ENCODE assay signal across 27 cellular contexts in genomic region chr3:189809583-189809982, GRCh38.
"Had no signal": no experiment of that assay in that cellular context is flagged by ENCODE, and none has a peak within 500 bp of the region (broad histone marks: within the 10 kb centered on the region; RNA-seq: fewer than 3 reads in every experiment).

No MANE protein-coding gene starts in this region.

- H3K9me3 ChIP-seq: left ventricle myocardium inferior, mucosa of descending colon, thoracic aorta had no signal

- ATAC-seq: activated CD8-positive, alpha-beta T cell treated with anti-CD3 and anti-CD28 coated beads for 36 hours; activated T-cell treated with anti-CD3 and anti-CD28 coated beads, Interleukin-2, amount 50 U/mL, for 4 hours; activated T-helper 17 cell treated with anti-CD3 and anti-CD28 coated beads, Interleukin-2, amount 50 U/mL, for 72 hours; effector memory CD8-positive, alpha-beta T cell; foreskin keratinocyte; mucosa of descending colon; natural killer cell treated with Interleukin-12 subunit alpha and Interleukin-12 subunit beta and Interleukin-15 and Interleukin-18, amount 100 ng/mL, for 72 hours; sciatic nerve; WTC11 had no signal

- DNase-seq: activated CD4-positive, alpha-beta T cell treated with anti-CD3 and anti-CD28 coated beads for 1 hour; activated CD4-positive, alpha-beta T cell treated with anti-CD3 and anti-CD28 coated beads, Interleukin-2, amount 50 U/mL, for 1 hour; activated CD8-positive, alpha-beta T cell treated with anti-CD3 and anti-CD28 coated beads for 36 hours; activated gamma-delta T cell treated with Interleukin-2 at 50 U/mL for 16 hours; activated naive CD4-positive, alpha-beta T cell treated with anti-CD3 and anti-CD28 coated beads, Interleukin-2, amount 50 U/mL, for 16 hours; activated T-cell treated with anti-CD3 and anti-CD28 coated beads, Interleukin-2, amount 50 U/mL, for 4 hours; amygdala; caudate nucleus; cortex of kidney; effector memory CD8-positive, alpha-beta T cell; foreskin keratinocyte; left ventricle myocardium inferior; mesendoderm; mucosa of descending colon; retina; stimulated activated CD4-positive, alpha-beta T cell treated with anti-CD3 and anti-CD28 coated beads, Interleukin-12 subunit alpha, Interleukin-12 subunit beta, amount 100 ng/mL, for 4 hours; stimulated activated CD4-positive, alpha-beta T cell treated with anti-CD3 and anti-CD28 coated beads, Interleukin-4, amount 100 ng/mL, for 1 hour; trophoblast cell had no signal

- H3K27ac ChIP-seq: foreskin keratinocyte, left ventricle myocardium inferior, skin epidermis, thoracic aorta had no signal

- H3K27me3 ChIP-seq: foreskin keratinocyte had no signal

- H3K36me3 ChIP-seq: left ventricle myocardium inferior, thoracic aorta had no signal

- H3K4me3 ChIP-seq: left ventricle myocardium inferior, lung, mucosa of descending colon, skin epidermis, thoracic aorta had no signal

- FAIRE-seq: islet of Langerhans, urothelium cell line had no signal
